ENCODE assay signal across 8 cellular contexts in the genomic region with DNA sequence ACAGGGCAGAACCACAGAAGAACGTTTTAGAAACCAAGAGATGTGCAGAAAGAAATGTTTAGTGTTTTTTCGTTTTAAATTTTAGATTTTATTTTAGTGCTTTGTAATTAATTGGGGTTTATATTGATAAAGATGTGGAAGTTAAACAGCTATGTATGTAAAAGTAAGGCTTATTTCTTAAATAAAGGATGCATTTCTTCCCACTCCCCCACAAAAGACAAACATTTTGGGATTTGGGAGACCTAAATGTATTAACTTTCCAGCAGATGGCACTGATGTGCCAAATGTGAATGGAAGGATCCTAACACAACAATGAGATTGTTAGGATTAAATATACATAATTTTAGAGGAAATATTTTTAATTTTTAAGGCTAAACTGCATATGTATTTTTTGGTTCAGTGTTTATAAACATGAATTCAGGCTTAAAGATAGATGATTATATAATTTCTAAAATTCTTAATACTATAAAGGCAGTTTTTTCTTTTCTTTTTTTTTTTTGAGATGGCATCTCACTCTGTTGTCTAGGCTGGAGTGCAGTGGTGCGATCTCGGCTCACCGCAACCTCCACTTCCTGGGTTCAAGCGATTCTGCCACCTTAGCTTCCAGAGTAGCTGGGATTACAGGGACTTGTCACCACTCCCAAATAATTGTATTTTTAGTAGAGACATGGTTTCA. TPM values are rescaled to one million over a fixed set of nuclear protein-coding genes. Genes with fewer than 3 reads are reported as not detected.
DNase-seq lines count a peak whose midpoint lies in the region; ATAC-seq, FAIRE-seq and TF ChIP-seq lines count a peak whose summit lies in the region.

No MANE protein-coding gene starts in this region.

- no peak overlapping the region for H3K4me2 ChIP-seq in KMS-11

- WGBS in right lobe of liver (ENCODE audit: insufficient coverage, low coverage, low lambda C conversion rate, missing lambda C conversion rate), result 54% methylated on average over 4 of the region's 6 CpGs

- no peak overlapping the region for H3K27ac Mint-ChIP-seq in activated T-helper 17 cell treated with anti-CD3 and anti-CD28 coated beads, Interleukin-2, amount 50 U/mL, for 72 hours

- no peak for FAIRE-seq in D721Med (lab: Jason Lieb, UNC)

- H3K9ac ChIP-seq in KMS-11, result no peak overlapping the region

- H3K4me1 ChIP-seq in KMS-11 (ENCODE audit: low read depth, poor library complexity, severe bottlenecking) (peaks cover 9% of the 10 kb centered on the region), ascending aorta (peaks cover 0 to 21% of the 10 kb centered on the region in 2 donors), right lobe of liver (peaks cover 0 to 22% (median 8%) of the 10 kb centered on the region in 4 donors)

- H3K79me2 ChIP-seq in KMS-11 (ENCODE audit: insufficient read depth, low read depth), result no peaks in the 10 kb centered on the region

- H3K9me3 Mint-ChIP-seq in activated T-helper 17 cell treated with anti-CD3 and anti-CD28 coated beads, Interleukin-2, amount 50 U/mL, for 72 hours, result no peaks in the 10 kb centered on the region

- no peak overlapping the region for H2AFZ ChIP-seq in KMS-11 (ENCODE audit: low read depth)

- no peak for TF ChIP-seq POLR2A in right lobe of liver (IDR thresholded peaks at IDR 0.05)

- peaks cover 49% of the 10 kb centered on the region for H3K36me3 Mint-ChIP-seq in activated T-helper 17 cell treated with anti-CD3 and anti-CD28 coated beads, Interleukin-2, amount 50 U/mL, for 72 hours (ENCODE audit: low read depth)

- peak; percentile 68 for TF ChIP-seq CTCF in D721Med (IDR thresholded peaks at IDR 0.05; ENCODE audit: insufficient read depth, missing control alignments)
- TF ChIP-seq CTCF in KMS-11 (conservative IDR thresholded peaks at IDR 0.05; ENCODE audit: low read depth, low read length), result peak; percentile 67
- TF ChIP-seq CTCF in ascending aorta (IDR thresholded peaks at IDR 0.05), result peak; percentile 18 to 63 (median 53)
- TF ChIP-seq CTCF in right lobe of liver (IDR thresholded peaks at IDR 0.05), result peak; percentile 51 to 66 (median 58)

- no peaks in the 10 kb centered on the region for H3K9me3 ChIP-seq in ascending aorta
- H3K9me3 ChIP-seq in right lobe of liver, result no peaks in the 10 kb centered on the region

- DNase-seq in D721Med (ENCODE audit: insufficient read length, low spot score) (no peak), ascending aorta (ENCODE audit: low spot score in 2 of 2) (no peak), right lobe of liver (no peak), NK-92 (lab: John Stamatoyannopoulos, UW; ENCODE audit: unreplicated experiment) (no peak)
- no peak for DNase-seq in stimulated activated CD4-positive, alpha-beta T cell treated with anti-CD3 and anti-CD28 coated beads, Interleukin-2, amount 100 ng/mL, for 48 hours

- H4K20me1 ChIP-seq in KMS-11 (ENCODE audit: insufficient read depth), result no peaks in the 10 kb centered on the region

- H3K27ac ChIP-seq in KMS-11, result no peak overlapping the region
- H3K27ac ChIP-seq in ascending aorta, result no peak overlapping the region
- no peak overlapping the region for H3K27ac ChIP-seq in right lobe of liver

- no peak overlapping the region for H3K4me3 Mint-ChIP-seq in activated T-helper 17 cell treated with anti-CD3 and anti-CD28 coated beads, Interleukin-2, amount 50 U/mL, for 72 hours

- intact Hi-C loops in ascending aorta (cut with DNase I) (loop anchor here (1.0 to 5.0 kb wide), 2 partner anchors 257 to 427 kb away; partner anchors contain the start of gene DOK5), right lobe of liver (cut with DNase I) (loop anchor here in 1 of 2 donors (10.0 kb wide), 1 partner anchor 425 kb away; no protein-coding TSS in a partner anchor)

- H3K4me3 ChIP-seq in KMS-11 (IDR thresholded peaks at IDR 0.05; ENCODE audit: insufficient read depth, low read depth, low read length) (no peak overlapping the region), ascending aorta (no peak overlapping the region), right lobe of liver (no peak overlapping the region)

- H3K4me1 Mint-ChIP-seq in activated T-helper 17 cell treated with anti-CD3 and anti-CD28 coated beads, Interleukin-2, amount 50 U/mL, for 72 hours, result peaks cover 11% of the 10 kb centered on the region

- ATAC-seq in right lobe of liver, result peak in 2 of 4 donors; percentile 32 to 46
- no peak for ATAC-seq in GM18858 (IDR thresholded peaks at IDR 0.05; ENCODE audit: unreplicated experiment)
- no peak for ATAC-seq in activated T-helper 17 cell treated with anti-CD3 and anti-CD28 coated beads, Interleukin-2, amount 50 U/mL, for 72 hours (replicated peaks)

- H3K36me3 ChIP-seq in KMS-11 (ENCODE audit: insufficient read depth), result no peaks in the 10 kb centered on the region
- peaks cover 4 to 11% of the 10 kb centered on the region in 2 donors for H3K36me3 ChIP-seq in ascending aorta
- peaks cover 0 to 10% (median 0%) of the 10 kb centered on the region in 4 donors for H3K36me3 ChIP-seq in right lobe of liver

- no peaks in the 10 kb centered on the region for H3K27me3 Mint-ChIP-seq in activated T-helper 17 cell treated with anti-CD3 and anti-CD28 coated beads, Interleukin-2, amount 50 U/mL, for 72 hours

- no peaks in the 10 kb centered on the region for H3K27me3 ChIP-seq in KMS-11 (ENCODE audit: insufficient read depth, low read depth)
- no peaks in the 10 kb centered on the region for H3K27me3 ChIP-seq in ascending aorta
- no peaks in the 10 kb centered on the region for H3K27me3 ChIP-seq in right lobe of liver

RNA-seq across cellular contexts. Expression of gene PFDN4, which starts 12.0 kb away (rescaled TPM):
- total RNA-seq in ascending aorta (68.9 TPM), right lobe of liver (10 to 100 TPM in 2 of 6 experiments, 1 to 10 TPM in 4; 4.2 to 50.9 (median 7.9) TPM)
- 10 to 100 TPM; 32.5 to 35.8 TPM for total RNA-seq in activated T-helper 17 cell treated with anti-CD3 and anti-CD28 coated beads, Interleukin-2, amount 50 U/mL, for 72 hours

RNA-seq across cellular contexts. Expression of gene CYP24A1, which starts 46.1 kb away (rescaled TPM):
- not detected for total RNA-seq in ascending aorta
- total RNA-seq in right lobe of liver, result not detected
- under 1 TPM in 1 of 2 donors, not detected in 1; 0.08 TPM for total RNA-seq in activated T-helper 17 cell treated with anti-CD3 and anti-CD28 coated beads, Interleukin-2, amount 50 U/mL, for 72 hours
